Comparison of ENCODE assay signal across 13 cellular contexts in the genomic region with DNA sequence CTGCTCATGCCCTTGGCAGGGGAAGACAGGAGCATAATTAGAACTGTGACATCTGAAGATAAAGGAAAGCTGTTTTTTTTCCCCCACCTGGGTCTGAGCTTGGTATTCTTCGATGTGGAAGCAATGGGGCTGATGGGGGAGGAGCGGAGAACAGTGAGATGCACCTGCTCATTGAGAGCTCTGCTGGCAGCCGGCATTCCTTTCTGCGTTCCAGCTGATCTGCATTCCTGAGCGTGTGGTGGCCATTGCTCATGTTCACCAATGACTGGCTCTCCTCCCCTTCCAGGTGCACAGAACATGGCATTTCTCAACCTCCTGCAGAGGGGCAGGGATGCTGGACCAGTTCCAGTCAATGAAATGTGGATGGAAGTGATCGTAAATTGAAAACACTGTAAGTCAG.
DNase-seq lines count a peak whose midpoint lies in the region; ATAC-seq and TF ChIP-seq lines count a peak whose summit lies in the region.
"Had no signal": no experiment of that assay in that cellular context is flagged by ENCODE, and none has a peak within 500 bp of the region (broad histone marks: within the 10 kb centered on the region; RNA-seq: fewer than 3 reads in every experiment).

No MANE protein-coding gene starts in this region.

- H3K4me3 Mint-ChIP-seq in nephron progenitor cell: no peak overlapping the region
- H3K4me3 Mint-ChIP-seq: activated naive CD8-positive, alpha-beta T cell; stimulated activated memory B cell treated with anti-CD40 and anti-IgM and Interleukin-4, amounts not matched to agents 10 μg/mL and 1 μg/mL and 100 μg/mL, for 72 hours had no signal

- H3K9me3 Mint-ChIP-seq in nephron progenitor cell: peaks cover 12% of the 10 kb centered on the region

- ATAC-seq in HG02678 (IDR thresholded peaks at IDR 0.05; ENCODE audit: unreplicated experiment) (no peak), HG03108 (IDR thresholded peaks at IDR 0.05; ENCODE audit: unreplicated experiment) (no peak)
- ATAC-seq: stimulated activated memory B cell treated with anti-CD40 and anti-IgM and Interleukin-4, amounts not matched to agents 10 μg/mL and 1 μg/mL and 100 μg/mL, for 72 hours had no signal

- DNase-seq in DMS79 treated with DMSO at 0.1 percent for 48 hours (lab: John Stamatoyannopoulos, UW) (peak; percentile 42), NCI-H345 treated with DMSO at 0.1 percent for 48 hours (lab: John Stamatoyannopoulos, UW; ENCODE audit: unreplicated experiment) (peak; percentile 83), cerebellum (ENCODE audit: low spot score) (peak; percentile 62), nephron progenitor cell (peak; percentile 20), NCI-H146 (lab: John Stamatoyannopoulos, UW) (no peak)
- no peak for DNase-seq in activated effector memory CD4-positive, alpha-beta T cell treated with anti-CD3 and anti-CD28 coated beads, Interleukin-2, amount 50 U/mL, for 16 hours
- DNase-seq: NCI-H446; Right ventricle myocardium superior; stimulated activated CD4-positive, alpha-beta T cell treated with anti-CD3 and anti-CD28 coated beads, Interleukin-4, amount 100 ng/mL, for 1 hour had no signal

- TF ChIP-seq CTCF in nephron progenitor cell (IDR thresholded peaks at IDR 0.05): no peak

- H3K4me1 Mint-ChIP-seq in nephron progenitor cell: peaks cover 17% of the 10 kb centered on the region
- H3K4me1 Mint-ChIP-seq: stimulated activated memory B cell treated with anti-CD40 and anti-IgM and Interleukin-4, amounts not matched to agents 10 μg/mL and 1 μg/mL and 100 μg/mL, for 72 hours had no signal

- peaks cover 48% of the 10 kb centered on the region for H3K27me3 Mint-ChIP-seq in nephron progenitor cell (ENCODE audit: low read depth, poor library complexity)
- H3K27me3 Mint-ChIP-seq: activated naive CD8-positive, alpha-beta T cell had no signal

- H3K27ac Mint-ChIP-seq in nephron progenitor cell: no peak overlapping the region
- H3K27ac Mint-ChIP-seq: activated naive CD8-positive, alpha-beta T cell; stimulated activated memory B cell treated with anti-CD40 and anti-IgM and Interleukin-4, amounts not matched to agents 10 μg/mL and 1 μg/mL and 100 μg/mL, for 72 hours had no signal

- H3K36me3 Mint-ChIP-seq in nephron progenitor cell (ENCODE audit: low read depth): no peaks in the 10 kb centered on the region
- H3K36me3 Mint-ChIP-seq: activated naive CD8-positive, alpha-beta T cell; stimulated activated memory B cell treated with anti-CD40 and anti-IgM and Interleukin-4, amounts not matched to agents 10 μg/mL and 1 μg/mL and 100 μg/mL, for 72 hours had no signal

Comparison
In these comparisons a context has a peak if more than half of its experiments do, and no peak if none do; other contexts are left out.
1. DNase-seq: peak in DMS79 treated with DMSO at 0.1 percent for 48 hours (single experiment), NCI-H345 treated with DMSO at 0.1 percent for 48 hours (single experiment), cerebellum (single experiment) and nephron progenitor cell (single experiment); none in NCI-H146 (single experiment) and activated effector memory CD4-positive, alpha-beta T cell treated with anti-CD3 and anti-CD28 coated beads, Interleukin-2, amount 50 U/mL, for 16 hours (single experiment).